ENCODE assay signal across 19 cellular contexts in the genomic region with DNA sequence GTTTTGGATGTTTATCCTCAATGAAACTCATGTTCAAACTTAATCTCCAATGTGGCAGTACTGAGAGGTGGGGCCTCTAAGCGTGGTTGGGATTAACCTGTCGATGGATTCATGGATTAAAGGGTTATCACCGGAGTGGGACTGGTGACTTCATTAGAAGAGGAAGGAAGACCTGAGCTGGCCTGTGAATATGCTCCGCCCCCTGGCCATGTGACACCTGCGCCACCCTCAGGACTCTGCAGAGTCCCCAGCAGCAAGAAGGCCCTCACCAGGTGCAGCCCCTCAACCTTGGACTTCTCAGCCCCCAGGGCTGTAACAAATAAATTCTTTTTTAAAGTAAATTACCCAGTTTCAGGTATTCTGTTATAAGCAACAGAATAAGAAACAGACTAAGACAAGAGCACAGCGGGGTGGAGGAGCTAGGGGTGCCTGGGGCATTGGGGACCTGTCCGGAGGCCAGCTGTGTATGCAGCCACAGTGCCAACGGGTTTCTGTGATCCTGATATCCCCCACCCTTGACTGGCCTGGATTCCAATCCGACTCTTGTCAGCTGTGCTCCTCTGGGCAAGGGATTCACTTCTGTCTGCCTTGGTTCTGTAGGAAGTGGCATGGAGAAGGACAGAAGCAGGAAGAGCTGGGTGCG. TPM values are rescaled to one million over a fixed set of nuclear protein-coding genes. Genes with fewer than 3 reads are reported as not detected.
DNase-seq lines count a peak whose midpoint lies in the region; ATAC-seq and TF ChIP-seq lines count a peak whose summit lies in the region.
"Had no signal": no experiment of that assay in that cellular context is flagged by ENCODE, and none has a peak within 500 bp of the region (broad histone marks: within the 10 kb centered on the region; RNA-seq: fewer than 3 reads in every experiment).

No MANE protein-coding gene starts in this region.

- BruUV-seq in OCI-LY7 (replicated peaks; lab: Mats Ljungman, UMichigan): no TSS peak

- H3K27me3 ChIP-seq in iPS-15b (ENCODE audit: control insufficient read depth, insufficient read depth, low read length): no peaks in the 10 kb centered on the region

- CTCF ChIA-PET in activated CD8-positive, alpha-beta T cell treated with anti-CD3 and anti-CD28 coated beads for 36 hours (lab: Charles Lee): interaction anchor here (1.0 to 5.0 kb wide), 13 partner anchors 8 to 494 kb away, joined by 3 to 68 read pairs (median 5); a partner anchor contains a TSS
- CTCF ChIA-PET in activated CD8-positive, alpha-beta T cell treated with anti-CD3 and anti-CD28 coated beads, Interleukin-2, amount 10 ng/mL, durations not matched to agents 7 days and 5 days (lab: Charles Lee): interaction anchor here (1.1 to 4.6 kb wide), 6 partner anchors 10 to 311 kb away, joined by 3 to 100 read pairs (median 6); no protein-coding TSS in a partner anchor
- CTCF ChIA-PET in OCI-LY7 (lab: Charles Lee; ENCODE audit: unreplicated experiment): no interaction called here
- CTCF ChIA-PET in activated CD4-positive, alpha-beta T cell treated with anti-CD3 and anti-CD28 coated beads, Interleukin-2, amount 10 ng/mL, durations not matched to agents 7 days and 5 days (lab: Charles Lee): interaction anchor here (1.1 to 4.7 kb wide), 6 partner anchors 11 to 178 kb away, joined by 3 to 40 read pairs (median 4); no protein-coding TSS in a partner anchor

- H3K4me3 Mint-ChIP-seq in activated CD8-positive, alpha-beta T cell treated with anti-CD3 and anti-CD28 coated beads for 36 hours: no peak overlapping the region
- no peak overlapping the region for H3K4me3 Mint-ChIP-seq in activated CD8-positive, alpha-beta T cell treated with anti-CD3 and anti-CD28 coated beads, Interleukin-2, amount 10 ng/mL, durations not matched to agents 7 days and 5 days
- no peak overlapping the region for H3K4me3 Mint-ChIP-seq in activated CD4-positive, alpha-beta T cell treated with anti-CD3 and anti-CD28 coated beads, Interleukin-2, amount 10 ng/mL, durations not matched to agents 7 days and 5 days

- peak overlapping the region; percentile 18 for H3K27ac Mint-ChIP-seq in activated CD8-positive, alpha-beta T cell treated with anti-CD3 and anti-CD28 coated beads for 36 hours
- no peak overlapping the region for H3K27ac Mint-ChIP-seq in activated CD8-positive, alpha-beta T cell treated with anti-CD3 and anti-CD28 coated beads, Interleukin-2, amount 10 ng/mL, durations not matched to agents 7 days and 5 days
- H3K27ac Mint-ChIP-seq in activated CD4-positive, alpha-beta T cell treated with anti-CD3 and anti-CD28 coated beads, Interleukin-2, amount 10 ng/mL, durations not matched to agents 7 days and 5 days: no peak overlapping the region

- no peaks in the 10 kb centered on the region for H3K9me3 ChIP-seq in OCI-LY7 (ENCODE audit: low read length)
- no peaks in the 10 kb centered on the region for H3K9me3 ChIP-seq in iPS-15b (ENCODE audit: control insufficient read depth, insufficient read depth, low read length)
- H3K9me3 ChIP-seq: SK-N-SH had no signal

- no peak for DNase-seq in activated CD8-positive, alpha-beta T cell treated with anti-CD3 and anti-CD28 coated beads for 36 hours
- no peak for DNase-seq in activated CD8-positive, alpha-beta T cell treated with anti-CD3 and anti-CD28 coated beads, Interleukin-2, amount 10 ng/mL, durations not matched to agents 7 days and 5 days
- no peak for DNase-seq in OCI-LY7 (ENCODE audit: low spot score)
- DNase-seq in omental fat pad (ENCODE audit: low spot score): peak; percentile 11
- no peak for DNase-seq in NOMO-1 treated with DMSO at 0.1 percent for 48 hours (lab: John Stamatoyannopoulos, UW; ENCODE audit: unreplicated experiment)
- DNase-seq in activated CD4-positive, alpha-beta T cell treated with anti-CD3 and anti-CD28 coated beads, Interleukin-2, amount 10 ng/mL, durations not matched to agents 7 days and 5 days: no peak
- DNase-seq: CD4-positive, CD25-positive, alpha-beta regulatory T cell; DND-41; GOT3; NCI-H1417; NCI-H1930; NCI-H2171; NCI-H510A; PC-3; Right ventricle myocardium superior; SK-N-SH had no signal

- H4K20me1 ChIP-seq in OCI-LY7 (ENCODE audit: insufficient read depth, low read length): peaks cover 14% of the 10 kb centered on the region; the same call in 1 of the 2 replicates

- H3K4me2 ChIP-seq in OCI-LY7 (ENCODE audit: low read length): peak overlapping the region; percentile 22; the same call in 1 of the 2 replicates
- H3K4me2 ChIP-seq: SK-N-SH had no signal

- H3K9ac ChIP-seq in iPS-15b (ENCODE audit: low read depth, low read length): no peak overlapping the region
- H3K9ac ChIP-seq: SK-N-SH had no signal

- intact Hi-C loops in activated CD8-positive, alpha-beta T cell treated with anti-CD3 and anti-CD28 coated beads for 36 hours (cut with micrococcal nuclease): loop anchor here (5.0 kb wide), 1 partner anchor 177 kb away; no protein-coding TSS in a partner anchor
- intact Hi-C loops in OCI-LY7 (cut with micrococcal nuclease; ENCODE audit: unreplicated experiment): loop anchor here (5.0 kb wide), 1 partner anchor 388 kb away; a partner anchor contains a TSS

- TF ChIP-seq CTCF in activated CD8-positive, alpha-beta T cell treated with anti-CD3 and anti-CD28 coated beads for 36 hours (IDR thresholded peaks at IDR 0.05): no peak
- no peak for TF ChIP-seq CTCF in OCI-LY7 (conservative IDR thresholded peaks at IDR 0.05; ENCODE audit: low read length)
- TF ChIP-seq CTCF in omental fat pad (IDR thresholded peaks at IDR 0.05): no peak

- H3K36me3 Mint-ChIP-seq in activated CD8-positive, alpha-beta T cell treated with anti-CD3 and anti-CD28 coated beads for 36 hours (ENCODE audit: low read depth): no peaks in the 10 kb centered on the region
- peaks cover 2% of the 10 kb centered on the region for H3K36me3 Mint-ChIP-seq in activated CD8-positive, alpha-beta T cell treated with anti-CD3 and anti-CD28 coated beads, Interleukin-2, amount 10 ng/mL, durations not matched to agents 7 days and 5 days (ENCODE audit: low read depth)
- peaks cover 9% of the 10 kb centered on the region for H3K36me3 Mint-ChIP-seq in activated CD4-positive, alpha-beta T cell treated with anti-CD3 and anti-CD28 coated beads, Interleukin-2, amount 10 ng/mL, durations not matched to agents 7 days and 5 days (ENCODE audit: low read depth)
- H3K36me3 Mint-ChIP-seq: CD4-positive, CD25-positive, alpha-beta regulatory T cell had no signal

- H3K36me3 ChIP-seq in OCI-LY7 (ENCODE audit: insufficient read depth, low read length) (peaks cover 8% of the 10 kb centered on the region; the same call in 1 of the 2 replicates), iPS-15b (ENCODE audit: control insufficient read depth, insufficient read depth, low read length) (no peaks in the 10 kb centered on the region)

- ATAC-seq in activated CD8-positive, alpha-beta T cell treated with anti-CD3 and anti-CD28 coated beads for 36 hours: no peak
- no peak for ATAC-seq in activated CD8-positive, alpha-beta T cell treated with anti-CD3 and anti-CD28 coated beads, Interleukin-2, amount 10 ng/mL, durations not matched to agents 7 days and 5 days
- ATAC-seq in omental fat pad (ENCODE audit: low FRiP score) (no peak), HG03045 (IDR thresholded peaks at IDR 0.05; ENCODE audit: unreplicated experiment) (no peak)
- ATAC-seq: PC-3 had no signal

- H2AFZ ChIP-seq in OCI-LY7 (ENCODE audit: low read length): no peak overlapping the region

- peaks cover 34% of the 10 kb centered on the region for H3K4me1 Mint-ChIP-seq in activated CD8-positive, alpha-beta T cell treated with anti-CD3 and anti-CD28 coated beads for 36 hours (ENCODE audit: low read depth)
- H3K4me1 Mint-ChIP-seq in activated CD8-positive, alpha-beta T cell treated with anti-CD3 and anti-CD28 coated beads, Interleukin-2, amount 10 ng/mL, durations not matched to agents 7 days and 5 days (ENCODE audit: low read depth): peaks cover 39% of the 10 kb centered on the region
- H3K4me1 Mint-ChIP-seq in activated CD4-positive, alpha-beta T cell treated with anti-CD3 and anti-CD28 coated beads, Interleukin-2, amount 10 ng/mL, durations not matched to agents 7 days and 5 days: peaks cover 29% of the 10 kb centered on the region

- H3K9me3 Mint-ChIP-seq in activated CD8-positive, alpha-beta T cell treated with anti-CD3 and anti-CD28 coated beads for 36 hours: no peaks in the 10 kb centered on the region
- no peaks in the 10 kb centered on the region for H3K9me3 Mint-ChIP-seq in activated CD8-positive, alpha-beta T cell treated with anti-CD3 and anti-CD28 coated beads, Interleukin-2, amount 10 ng/mL, durations not matched to agents 7 days and 5 days (ENCODE audit: insufficient read depth)
- H3K9me3 Mint-ChIP-seq in activated CD4-positive, alpha-beta T cell treated with anti-CD3 and anti-CD28 coated beads, Interleukin-2, amount 10 ng/mL, durations not matched to agents 7 days and 5 days: no peaks in the 10 kb centered on the region

- no peaks in the 10 kb centered on the region for H3K9me2 ChIP-seq in OCI-LY7 (ENCODE audit: insufficient read depth, low read length)
- H3K9me2 ChIP-seq: SK-N-SH had no signal

- POLR2A ChIA-PET in activated CD8-positive, alpha-beta T cell treated with anti-CD3 and anti-CD28 coated beads for 36 hours (lab: Charles Lee): interaction anchor here (0.6 kb wide), 1 partner anchor 108 kb away, joined by 3 read pairs; no protein-coding TSS in a partner anchor
- POLR2A ChIA-PET in activated CD8-positive, alpha-beta T cell treated with anti-CD3 and anti-CD28 coated beads, Interleukin-2, amount 10 ng/mL, durations not matched to agents 7 days and 5 days (lab: Charles Lee): no interaction called here
- POLR2A ChIA-PET in OCI-LY7 (lab: Charles Lee): interaction anchor here (0.6 kb wide), 1 partner anchor 26 kb away, joined by 7 read pairs; no protein-coding TSS in a partner anchor
- POLR2A ChIA-PET in activated CD4-positive, alpha-beta T cell treated with anti-CD3 and anti-CD28 coated beads, Interleukin-2, amount 10 ng/mL, durations not matched to agents 7 days and 5 days (lab: Charles Lee): no interaction called here

- H3K4me3 ChIP-seq in OCI-LY7 (ENCODE audit: low read depth, low read length, poor library complexity, severe bottlenecking) (no peak overlapping the region), iPS-15b (ENCODE audit: low read depth, low read length) (peak overlapping the region; percentile 5)

- H3K27ac ChIP-seq in OCI-LY7 (ENCODE audit: low read depth, low read length, poor library complexity, severe bottlenecking): peak overlapping the region; percentile 39
- H3K27ac ChIP-seq: HL-60 had no signal

- peaks cover 15% of the 10 kb centered on the region for H3K79me2 ChIP-seq in OCI-LY7 (ENCODE audit: insufficient read depth, low read depth, low read length)

- H3K27me3 Mint-ChIP-seq in activated CD8-positive, alpha-beta T cell treated with anti-CD3 and anti-CD28 coated beads for 36 hours: no peaks in the 10 kb centered on the region
- no peaks in the 10 kb centered on the region for H3K27me3 Mint-ChIP-seq in activated CD8-positive, alpha-beta T cell treated with anti-CD3 and anti-CD28 coated beads, Interleukin-2, amount 10 ng/mL, durations not matched to agents 7 days and 5 days (ENCODE audit: low read depth)
- H3K27me3 Mint-ChIP-seq in activated CD4-positive, alpha-beta T cell treated with anti-CD3 and anti-CD28 coated beads, Interleukin-2, amount 10 ng/mL, durations not matched to agents 7 days and 5 days: peaks cover 2% of the 10 kb centered on the region

- peaks cover 31% of the 10 kb centered on the region for H3K4me1 ChIP-seq in OCI-LY7 (ENCODE audit: insufficient read depth, low read length, poor library complexity, severe bottlenecking)
- H3K4me1 ChIP-seq in iPS-15b (ENCODE audit: control insufficient read depth, insufficient read depth, low read length): peaks cover 6% of the 10 kb centered on the region

RNA-seq across cellular contexts. Expression of a gene that starts 3.2 kb away (rescaled TPM):
- total RNA-seq in activated CD8-positive, alpha-beta T cell treated with anti-CD3 and anti-CD28 coated beads for 36 hours: 10 to 100 TPM; 31.8 to 33.2 TPM
- 10 to 100 TPM; 42.6 to 44.6 TPM for total RNA-seq in activated CD8-positive, alpha-beta T cell treated with anti-CD3 and anti-CD28 coated beads, Interleukin-2, amount 10 ng/mL, durations not matched to agents 7 days and 5 days
- total RNA-seq in OCI-LY7 (2014; rRNA removed; shearing (Covaris generic)): 19.9 and 21.8 TPM in 2 replicates
- total RNA-seq in OCI-LY7 (2022) (42.1 and 45.7 TPM in 2 replicates), omental fat pad (10 to 100 TPM; 18.6 to 31.6 (median 29.6) TPM)
- total RNA-seq in activated CD4-positive, alpha-beta T cell treated with anti-CD3 and anti-CD28 coated beads, Interleukin-2, amount 10 ng/mL, durations not matched to agents 7 days and 5 days: 10 to 100 TPM; 39.6 to 47.6 TPM

RNA-seq across cellular contexts. Expression of a gene that starts 58.1 kb away (rescaled TPM):
- not detected for total RNA-seq in activated CD8-positive, alpha-beta T cell treated with anti-CD3 and anti-CD28 coated beads for 36 hours
- under 1 TPM in 1 of 2 experiments, not detected in 1; 0.13 TPM for total RNA-seq in activated CD8-positive, alpha-beta T cell treated with anti-CD3 and anti-CD28 coated beads, Interleukin-2, amount 10 ng/mL, durations not matched to agents 7 days and 5 days
- total RNA-seq in OCI-LY7 (2014; rRNA removed; shearing (Covaris generic)): not detected in 2 replicates
- total RNA-seq in OCI-LY7 (2022) (not detected in 2 replicates), omental fat pad (100 to 1,000 TPM in 2 of 4 donors, 10 to 100 TPM in 2; 42.3 to 553 (median 270) TPM)
- under 1 TPM in 1 of 2 experiments, not detected in 1; 0.12 TPM for total RNA-seq in activated CD4-positive, alpha-beta T cell treated with anti-CD3 and anti-CD28 coated beads, Interleukin-2, amount 10 ng/mL, durations not matched to agents 7 days and 5 days
- total RNA-seq: CD4-positive, CD25-positive, alpha-beta regulatory T cell had no signal

Comparison
In these comparisons a context has a peak if more than half of its experiments do, and no peak if none do; other contexts are left out.
1. POLR2A ChIA-PET loops: an anchor here in activated CD8-positive, alpha-beta T cell treated with anti-CD3 and anti-CD28 coated beads for 36 hours (0.6 kb wide) and OCI-LY7 (0.6 kb wide); none called in activated CD8-positive, alpha-beta T cell treated with anti-CD3 and anti-CD28 coated beads, Interleukin-2, amount 10 ng/mL, durations not matched to agents 7 days and 5 days and activated CD4-positive, alpha-beta T cell treated with anti-CD3 and anti-CD28 coated beads, Interleukin-2, amount 10 ng/mL, durations not matched to agents 7 days and 5 days.
2. RNA of a gene that starts 58.1 kb away (total RNA-seq): 42.3 to 553 TPM in omental fat pad; not detected in activated CD8-positive, alpha-beta T cell treated with anti-CD3 and anti-CD28 coated beads for 36 hours, not detected in OCI-LY7, 0.13 TPM in activated CD8-positive, alpha-beta T cell treated with anti-CD3 and anti-CD28 coated beads, Interleukin-2, amount 10 ng/mL, durations not matched to agents 7 days and 5 days and 0.12 TPM in activated CD4-positive, alpha-beta T cell treated with anti-CD3 and anti-CD28 coated beads, Interleukin-2, amount 10 ng/mL, durations not matched to agents 7 days and 5 days; every median in the first group is over 10 times any median in the second.